In genomic region chr22:38981005-38981658, GRCh38 we compare ENCODE assay signal across 9 cellular contexts. TPM values are rescaled to one million over a fixed set of nuclear protein-coding genes. Genes with fewer than 3 reads are reported as not detected.
DNase-seq lines count a peak whose midpoint lies in the region; ATAC-seq and TF ChIP-seq lines count a peak whose summit lies in the region.
"Had no signal": no experiment of that assay in that cellular context is flagged by ENCODE, and none has a peak within 500 bp of the region (broad histone marks: within the 10 kb centered on the region; RNA-seq: fewer than 3 reads in every experiment).

No MANE protein-coding gene starts in this region.

- peak; percentile 2 for TF ChIP-seq CTCF in NB4 (IDR thresholded peaks at IDR 0.05; ENCODE audit: low read depth, low read length)
- TF ChIP-seq CTCF in endodermal cell (conservative IDR thresholded peaks at IDR 0.05), result peak; percentile 59
- TF ChIP-seq CTCF in neutrophil (IDR thresholded peaks at IDR 0.05), result no peak

- no peaks in the 10 kb centered on the region for H3K4me1 Mint-ChIP-seq in endodermal cell

- H3K9me3 ChIP-seq in endodermal cell (ENCODE audit: control insufficient read depth, low read length) (peaks cover 13% of the 10 kb centered on the region), neutrophil (no peaks in the 10 kb centered on the region)

- no peaks in the 10 kb centered on the region for H3K36me3 Mint-ChIP-seq in endodermal cell (ENCODE audit: low read depth)

- H3K4me3 Mint-ChIP-seq in endodermal cell, result no peak overlapping the region

- intact Hi-C loops in posterior vena cava (cut with DNase I), result no loop called here

- ATAC-seq in HG03439 (IDR thresholded peaks at IDR 0.05; ENCODE audit: unreplicated experiment), result no peak

- H3K4me1 ChIP-seq in endodermal cell (ENCODE audit: control insufficient read depth, insufficient read depth, low read length) (no peaks in the 10 kb centered on the region), neutrophil (ENCODE audit: control insufficient read depth in 1 of 2, insufficient read depth in 1 of 2, low read depth in 1 of 2, low read length in 1 of 2) (peaks cover 23 to 31% of the 10 kb centered on the region in 2 experiments)

- no peaks in the 10 kb centered on the region for H3K36me3 ChIP-seq in endodermal cell (ENCODE audit: control insufficient read depth, insufficient read depth, low read length)
- no peaks in the 10 kb centered on the region for H3K36me3 ChIP-seq in neutrophil

- H3K9ac ChIP-seq in endodermal cell (ENCODE audit: extremely low read depth, low read length, poor library complexity, severe bottlenecking), result no peak overlapping the region

- peak; percentile 75 for DNase-seq in Daoy (ENCODE audit: low read depth)
- DNase-seq in NB4 (ENCODE audit: low read depth), result no peak
- DNase-seq in endodermal cell, result peak; percentile 45
- no peak for DNase-seq in dedifferentiated amniotic fluid mesenchymal stem cell (ENCODE audit: extremely low spot score)
- no peak for DNase-seq in NCI-H2029 (lab: John Stamatoyannopoulos, UW)
- DNase-seq in posterior vena cava (ENCODE audit: low spot score), result no peak

- H3K27ac Mint-ChIP-seq in endodermal cell, result no peak overlapping the region

- TF ChIP-seq POLR2A in NB4 (IDR thresholded peaks at IDR 0.05; ENCODE audit: extremely low read depth, insufficient read length), result no peak

- peaks cover 7% of the 10 kb centered on the region for H3K27me3 Mint-ChIP-seq in endodermal cell (ENCODE audit: insufficient read depth)

- WGBS in endodermal cell (ENCODE audit: insufficient coverage in 1 of 2, insufficient read length in 1 of 2), 2 experiments, result 77 to 82% methylated on average over 8 to 20 of the region's 21 CpGs

- H3K4me3 ChIP-seq in NB4 (ENCODE audit: low read depth, low read length), result no peak overlapping the region
- no peak overlapping the region for H3K4me3 ChIP-seq in endodermal cell (ENCODE audit: low read length)
- H3K4me3 ChIP-seq in neutrophil (ENCODE audit: low read depth in 1 of 2, low read length in 1 of 2), result peak overlapping the region; percentile 60 to 70

- H3K27me3 ChIP-seq in endodermal cell (ENCODE audit: control insufficient read depth, insufficient read depth, low read length, poor library complexity, severe bottlenecking), result no peaks in the 10 kb centered on the region
- peaks cover 4% of the 10 kb centered on the region for H3K27me3 ChIP-seq in neutrophil
- H3K27me3 ChIP-seq: SJSA1 had no signal

- peaks cover 58% of the 10 kb centered on the region for H3K9me3 Mint-ChIP-seq in endodermal cell

- H3K27ac ChIP-seq in endodermal cell (ENCODE audit: low read depth, low read length), result no peak overlapping the region
- H3K27ac ChIP-seq in neutrophil, result peak overlapping the region; percentile 82

RNA-seq across cellular contexts. Expression of gene APOBEC3B, which starts 1.0 kb away (rescaled TPM):
- total RNA-seq in Daoy (2014; rRNA removed; shearing (Covaris generic)), result 4.5 and 5.1 TPM in 2 replicates
- total RNA-seq in endodermal cell (1 to 10 TPM; 4.1 to 5.4 TPM), posterior vena cava (under 1 TPM; 0.14 to 0.56 TPM)
- 2.2 TPM for polyA plus RNA-seq in endodermal cell (2013, experiment 1 of 2)
- polyA plus RNA-seq in endodermal cell (2013, experiment 2 of 2), result 3.0 TPM

RNA-seq across cellular contexts. Expression of gene APOBEC3A, which starts 23.7 kb away (rescaled TPM):
- total RNA-seq in Daoy (2014; rRNA removed; shearing (Covaris generic)), result not detected in 2 replicates
- not detected for total RNA-seq in endodermal cell
- 0.28 TPM for polyA plus RNA-seq in endodermal cell (2013, experiment 1 of 2)
- not detected for polyA plus RNA-seq in endodermal cell (2013, experiment 2 of 2)
- total RNA-seq in posterior vena cava, result 1 to 10 TPM; 2.5 to 5.6 TPM
- total RNA-seq: SJSA1 had no signal

RNA-seq across cellular contexts. Expression of gene APOBEC3C, which starts 32.9 kb away (rescaled TPM):
- total RNA-seq in Daoy (2014; rRNA removed; shearing (Covaris generic)), result 1.2 and 2.7 TPM in 2 replicates
- total RNA-seq in endodermal cell (10 to 100 TPM; 26.1 to 27.4 TPM), posterior vena cava (10 to 100 TPM; 18.7 to 31.5 TPM)
- 12.4 TPM for polyA plus RNA-seq in endodermal cell (2013, experiment 1 of 2)
- 13.7 TPM for polyA plus RNA-seq in endodermal cell (2013, experiment 2 of 2)

RNA-seq across cellular contexts. Expression of gene APOBEC3D, which starts 39.8 kb away (rescaled TPM):
- 0.33 and 0.34 TPM in 2 replicates for total RNA-seq in Daoy (2014; rRNA removed; shearing (Covaris generic))
- 10 to 100 TPM in 1 of 2 donors, 1 to 10 TPM in 1; 8.6 to 14.4 TPM for total RNA-seq in endodermal cell
- 2.6 TPM for polyA plus RNA-seq in endodermal cell (2013, experiment 1 of 2)
- polyA plus RNA-seq in endodermal cell (2013, experiment 2 of 2), result 7.1 TPM
- total RNA-seq in posterior vena cava, result 1 to 10 TPM; 1.3 to 4.2 TPM

RNA-seq across cellular contexts. Expression of gene APOBEC3F, which starts 59.5 kb away (rescaled TPM):
- total RNA-seq in Daoy (2014; rRNA removed; shearing (Covaris generic)), result 0.97 and 6.9 TPM in 2 replicates
- 10 to 100 TPM; 16.2 to 24.2 TPM for total RNA-seq in endodermal cell
- 4.5 TPM for polyA plus RNA-seq in endodermal cell (2013, experiment 1 of 2)
- 4.5 TPM for polyA plus RNA-seq in endodermal cell (2013, experiment 2 of 2)
- total RNA-seq in posterior vena cava, result 1 to 10 TPM; 5.5 to 9.8 TPM

Comparison
In these comparisons a context has a peak if more than half of its experiments do, and no peak if none do; other contexts are left out.
1. DNase-seq: peak in Daoy (single experiment) and endodermal cell (single experiment); none in NB4 (single experiment), dedifferentiated amniotic fluid mesenchymal stem cell (single experiment), NCI-H2029 (single experiment) and posterior vena cava (single experiment).
2. H3K4me3 ChIP-seq: peak in neutrophil (2 of 2); none in NB4 (single experiment) and endodermal cell (single experiment).